ENCODE assay signal across 23 cellular contexts in the genomic region with DNA sequence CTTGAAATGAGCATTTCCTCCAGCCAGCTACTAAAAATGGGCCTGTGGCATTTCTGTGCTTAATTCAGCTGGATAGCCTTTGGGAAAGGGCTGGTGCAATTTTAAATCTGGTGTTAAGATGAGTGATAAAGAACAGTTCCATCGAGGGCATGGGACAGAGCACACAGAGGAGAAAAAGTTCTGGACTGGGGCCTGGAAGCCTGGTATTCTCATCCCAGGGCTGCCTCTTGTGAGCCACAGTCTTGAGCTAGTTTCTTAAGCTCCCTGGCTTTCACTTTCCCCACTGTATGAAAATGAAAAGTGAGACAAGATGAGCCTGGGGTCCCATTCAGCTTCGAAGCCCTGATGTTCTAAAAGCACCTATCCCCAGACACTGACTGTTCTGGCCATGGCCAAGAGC. TPM values are rescaled to one million over a fixed set of nuclear protein-coding genes. Genes with fewer than 3 reads are reported as not detected.
DNase-seq lines count a peak whose midpoint lies in the region; ATAC-seq and TF ChIP-seq lines count a peak whose summit lies in the region.
"Had no signal": no experiment of that assay in that cellular context is flagged by ENCODE, and none has a peak within 500 bp of the region (broad histone marks: within the 10 kb centered on the region; RNA-seq: fewer than 3 reads in every experiment).

No MANE protein-coding gene starts in this region.

- H3K9ac ChIP-seq in muscle layer of colon (ENCODE audit: low read length) (no peak overlapping the region), subcutaneous abdominal adipose tissue (ENCODE audit: low read length in 5 of 5) (peak overlapping the region in 4 of 5 donors; percentile 2 to 82 (median 70)), Karpas-422 (ENCODE audit: low read length) (no peak overlapping the region)

- H2AFZ ChIP-seq in GM23338 (peak overlapping the region; percentile 47; the same call in 1 of the 2 replicates), Karpas-422 (ENCODE audit: low read length) (no peak overlapping the region)

- H3K4me2 ChIP-seq in GM23338 (no peak overlapping the region), Karpas-422 (ENCODE audit: low read depth, low read length, poor library complexity, severe bottlenecking) (no peak overlapping the region)

- H3K4me1 ChIP-seq in GM23338 (ENCODE audit: insufficient read depth) (no peaks in the 10 kb centered on the region), muscle layer of colon (ENCODE audit: insufficient read depth, low read length) (peaks cover 25% of the 10 kb centered on the region), subcutaneous abdominal adipose tissue (ENCODE audit: control insufficient read depth in 5 of 5, insufficient read depth in 5 of 5, low read length in 5 of 5) (peaks cover 0 to 37% (median 32%) of the 10 kb centered on the region in 5 donors), Karpas-422 (ENCODE audit: low read length) (no peaks in the 10 kb centered on the region)

- peaks cover 4% of the 10 kb centered on the region for H3K4me1 Mint-ChIP-seq in GM23338
- H3K4me1 Mint-ChIP-seq: CD4-positive, CD25-positive, alpha-beta regulatory T cell; endodermal cell had no signal

- no peak for TF ChIP-seq CTCF in GM23338 (conservative IDR thresholded peaks at IDR 0.05; ENCODE audit: low read depth in 2 of 2)

- H3K27ac ChIP-seq in GM23338 (ENCODE audit: low read depth) (no peak overlapping the region), muscle layer of colon (ENCODE audit: low read depth, low read length) (peak overlapping the region; percentile 71), subcutaneous abdominal adipose tissue (ENCODE audit: low read depth, low read length) (peak overlapping the region; percentile 79), Karpas-422 (ENCODE audit: low read length) (no peak overlapping the region)

- ATAC-seq in GM23338: no peak
- peak; percentile 66 for ATAC-seq in Right ventricle myocardium superior (ENCODE audit: poor library complexity)
- no peak for ATAC-seq in GM18519 (IDR thresholded peaks at IDR 0.05; ENCODE audit: low FRiP score, unreplicated experiment)
- ATAC-seq: activated CD4-positive, alpha-beta T cell treated with anti-CD3 and anti-CD28 coated beads for 36 hours; activated naive CD4-positive, alpha-beta T cell treated with anti-CD3 and anti-CD28 coated beads, Interleukin-2, amount 50 U/mL, for 72 hours; activated T-cell treated with anti-CD3 and anti-CD28 coated beads, Interleukin-2, amount 50 U/mL, for 72 hours; K562 had no signal

- H3K27me3 ChIP-seq in GM23338 (ENCODE audit: insufficient read depth) (no peaks in the 10 kb centered on the region), muscle layer of colon (ENCODE audit: control insufficient read depth in 1 of 2, insufficient read depth in 2 of 2, low read length in 2 of 2) (no peaks in the 10 kb centered on the region), subcutaneous abdominal adipose tissue (ENCODE audit: control insufficient read depth in 5 of 5, insufficient read depth in 4 of 5, low read length in 5 of 5) (no peaks in the 10 kb centered on the region), Karpas-422 (ENCODE audit: low read length) (no peaks in the 10 kb centered on the region)

- no peak overlapping the region for H3K4me3 ChIP-seq in GM23338
- H3K4me3 ChIP-seq in muscle layer of colon (ENCODE audit: low read depth in 1 of 2, low read length in 2 of 2): no peak overlapping the region
- peak overlapping the region in 1 of 5 donors; percentile 20 for H3K4me3 ChIP-seq in subcutaneous abdominal adipose tissue (ENCODE audit: low read depth in 1 of 5, low read length in 5 of 5)
- no peak overlapping the region for H3K4me3 ChIP-seq in Karpas-422 (ENCODE audit: low read length)
- H3K4me3 ChIP-seq: K562 had no signal

- H4K20me1 ChIP-seq in GM23338 (replicated peaks; ENCODE audit: insufficient read depth) (no peaks in the 10 kb centered on the region), Karpas-422 (ENCODE audit: insufficient read depth, low read depth, low read length) (no peaks in the 10 kb centered on the region)

- no peaks in the 10 kb centered on the region for H3K79me2 ChIP-seq in GM23338 (replicated peaks; ENCODE audit: insufficient read depth)
- no peaks in the 10 kb centered on the region for H3K79me2 ChIP-seq in Karpas-422 (ENCODE audit: low read length)

- H3K9me3 Mint-ChIP-seq in GM23338: no peaks in the 10 kb centered on the region; the same call in 2 of the 3 replicates
- H3K9me3 Mint-ChIP-seq: activated naive CD4-positive, alpha-beta T cell treated with anti-CD3 and anti-CD28 coated beads, Interleukin-2, amount 50 U/mL, for 72 hours; activated T-cell treated with anti-CD3 and anti-CD28 coated beads, Interleukin-2, amount 50 U/mL, for 72 hours; endodermal cell; mesothelial cell of epicardium had no signal

- H3K9me3 ChIP-seq in muscle layer of colon (ENCODE audit: low read length) (no peaks in the 10 kb centered on the region), subcutaneous abdominal adipose tissue (ENCODE audit: control insufficient read depth in 5 of 5, low read length in 5 of 5) (no peaks in the 10 kb centered on the region), Karpas-422 (ENCODE audit: low read length) (no peaks in the 10 kb centered on the region)

- no peaks in the 10 kb centered on the region for H3K36me3 Mint-ChIP-seq in GM23338 (ENCODE audit: low read depth)
- H3K36me3 Mint-ChIP-seq: activated naive CD4-positive, alpha-beta T cell treated with anti-CD3 and anti-CD28 coated beads, Interleukin-2, amount 50 U/mL, for 72 hours; CD4-positive, CD25-positive, alpha-beta regulatory T cell; mesothelial cell of epicardium had no signal

- no peak overlapping the region for H3K27ac Mint-ChIP-seq in GM23338
- H3K27ac Mint-ChIP-seq: activated CD4-positive, alpha-beta T cell treated with anti-CD3 and anti-CD28 coated beads for 36 hours; activated naive CD4-positive, alpha-beta T cell treated with anti-CD3 and anti-CD28 coated beads, Interleukin-2, amount 50 U/mL, for 72 hours; activated T-cell treated with anti-CD3 and anti-CD28 coated beads, Interleukin-2, amount 50 U/mL, for 72 hours; CD4-positive, CD25-positive, alpha-beta regulatory T cell; endodermal cell; mesothelial cell of epicardium had no signal

- H3K9me2 ChIP-seq in GM23338 (ENCODE audit: insufficient read depth): 0 out of 2 replicates have a peak, but pooled peaks cover 7% of the 10 kb centered on the region
- H3K9me2 ChIP-seq in Karpas-422 (replicated peaks; ENCODE audit: insufficient read depth, low read length): no peaks in the 10 kb centered on the region

- DNase-seq in GM23338 (ENCODE audit: low spot score): no peak
- DNase-seq in Right ventricle myocardium superior: no peak
- no peak for DNase-seq in DMS153 (lab: John Stamatoyannopoulos, UW)
- no peak for DNase-seq in mesenteric fat pad (ENCODE audit: low spot score)
- DNase-seq in Karpas-422: no peak
- DNase-seq: activated CD4-positive, alpha-beta T cell treated with anti-CD3 and anti-CD28 coated beads for 36 hours; activated T-cell treated with anti-CD3 and anti-CD28 coated beads, Interleukin-2, amount 50 U/mL, for 72 hours; CD4-positive, CD25-positive, alpha-beta regulatory T cell; DMS 273 treated with DMSO at 0.1 percent for 48 hours; GF-D8; NCI-H1694 treated with DMSO at 0.1 percent for 48 hours; SHP77 treated with DMSO at 0.1 percent for 48 hours; stimulated activated CD4-positive, alpha-beta T cell treated with anti-CD3 and anti-CD28 coated beads, Interleukin-12 subunit alpha, Interleukin-12 subunit beta, amount 100 ng/mL, for 4 hours had no signal

- H3K36me3 ChIP-seq in GM23338 (ENCODE audit: insufficient read depth) (no peaks in the 10 kb centered on the region), muscle layer of colon (ENCODE audit: insufficient read depth, low read length) (no peaks in the 10 kb centered on the region), subcutaneous abdominal adipose tissue (ENCODE audit: control insufficient read depth in 5 of 5, insufficient read depth in 5 of 5, low read length in 5 of 5) (no peaks in the 10 kb centered on the region), Karpas-422 (ENCODE audit: insufficient read depth, low read length) (no peaks in the 10 kb centered on the region)

- intact Hi-C loops in Right ventricle myocardium superior (cut with DNase I): no loop called here

- H3K4me3 Mint-ChIP-seq in GM23338: no peak overlapping the region
- H3K4me3 Mint-ChIP-seq: activated CD4-positive, alpha-beta T cell treated with anti-CD3 and anti-CD28 coated beads for 36 hours; activated T-cell treated with anti-CD3 and anti-CD28 coated beads, Interleukin-2, amount 50 U/mL, for 72 hours; CD4-positive, CD25-positive, alpha-beta regulatory T cell; endodermal cell; mesothelial cell of epicardium had no signal

- H3F3A ChIP-seq in GM23338 (replicated peaks; ENCODE audit: low read depth): no peaks in the 10 kb centered on the region

- H3K27me3 Mint-ChIP-seq in GM23338 (ENCODE audit: insufficient read depth, low read depth, poor library complexity): peaks cover 2% of the 10 kb centered on the region
- H3K27me3 Mint-ChIP-seq: activated CD4-positive, alpha-beta T cell treated with anti-CD3 and anti-CD28 coated beads for 36 hours had no signal

TF ChIP-seq in GM23338, 12 proteins besides CTCF, POLR2A, EP300 and RAD21 (continues in another document):
- no peak for TF ChIP-seq EZH2phosphoT487 (IDR thresholded peaks at IDR 0.05; ENCODE audit: unreplicated experiment)
- TF ChIP-seq POLR2AphosphoS5 (IDR thresholded peaks at IDR 0.05; ENCODE audit: low read depth): no peak

RNA-seq across cellular contexts. Expression of gene LAMA4, which starts 14.3 kb away (rescaled TPM):
- total RNA-seq in GM23338 (2014; rRNA removed; shearing (Covaris generic)): 1.7 and 4.9 TPM in 2 replicates
- 2.8 TPM in 2 replicates for polyA plus RNA-seq in GM23338 (2016; fragmentation: Nextera tagmentation; extraction: Ambion mirVana)
- total RNA-seq in Right ventricle myocardium superior (71.1 TPM), mesenteric fat pad (418 TPM)
- total RNA-seq in Karpas-422 (2014; rRNA removed; shearing (Covaris generic); ENCODE audit: low replicate concordance): not detected in 2 replicates
- total RNA-seq: activated CD8-positive, alpha-beta memory T cell treated with anti-CD3 and anti-CD28 coated beads for 36 hours; activated naive CD4-positive, alpha-beta T cell treated with anti-CD3 and anti-CD28 coated beads, Interleukin-2, amount 50 U/mL, for 72 hours; CD4-positive, CD25-positive, alpha-beta regulatory T cell; OCI-LY7; T-helper 1 cell treated with Interleukin-12 subunit alpha and Interleukin-12 subunit beta and Interleukin-4 antibody, amounts not matched to agents 30 ng/mL and 1 ng/mL, for 36 hours had no signal
- polyA plus RNA-seq: CD4-positive, CD25-positive, alpha-beta regulatory T cell had no signal

Comparison
In these comparisons a context has a peak if more than half of its experiments do, and no peak if none do; other contexts are left out.
1. H3K27ac ChIP-seq: peak in muscle layer of colon (single experiment) and subcutaneous abdominal adipose tissue (single experiment); none in GM23338 (single experiment) and Karpas-422 (single experiment).
2. H3K9ac ChIP-seq: peak in subcutaneous abdominal adipose tissue (4 of 5); none in muscle layer of colon (single experiment) and Karpas-422 (single experiment).
3. RNA of gene LAMA4, which starts 14.3 kb away (total RNA-seq): 418 TPM in mesenteric fat pad (single experiment) and 71.1 TPM in Right ventricle myocardium superior (single experiment); 1.7 to 4.9 TPM in GM23338 and not detected in Karpas-422; every median in the first group is over 10 times any median in the second.